ENCODE assay signal across 2 cellular contexts in genomic region chr22:42733394-42733793, GRCh38. TPM values are rescaled to one million over a fixed set of nuclear protein-coding genes. Genes with fewer than 3 reads are reported as not detected.
"Had no signal": no experiment of that assay in that cellular context is flagged by ENCODE, and none has a peak within 500 bp of the region (broad histone marks: within the 10 kb centered on the region; RNA-seq: fewer than 3 reads in every experiment).

No MANE protein-coding gene starts in this region.

RNA-seq across cellular contexts. Expression of gene A4GALT, which starts 12.7 kb away (rescaled TPM):
- total RNA-seq: naive thymus-derived CD8-positive, alpha-beta T cell had no signal
- polyA plus RNA-seq: naive thymus-derived CD8-positive, alpha-beta T cell; neural cell had no signal
